9 cellular contexts compared by ENCODE assay signal in the genomic region with DNA sequence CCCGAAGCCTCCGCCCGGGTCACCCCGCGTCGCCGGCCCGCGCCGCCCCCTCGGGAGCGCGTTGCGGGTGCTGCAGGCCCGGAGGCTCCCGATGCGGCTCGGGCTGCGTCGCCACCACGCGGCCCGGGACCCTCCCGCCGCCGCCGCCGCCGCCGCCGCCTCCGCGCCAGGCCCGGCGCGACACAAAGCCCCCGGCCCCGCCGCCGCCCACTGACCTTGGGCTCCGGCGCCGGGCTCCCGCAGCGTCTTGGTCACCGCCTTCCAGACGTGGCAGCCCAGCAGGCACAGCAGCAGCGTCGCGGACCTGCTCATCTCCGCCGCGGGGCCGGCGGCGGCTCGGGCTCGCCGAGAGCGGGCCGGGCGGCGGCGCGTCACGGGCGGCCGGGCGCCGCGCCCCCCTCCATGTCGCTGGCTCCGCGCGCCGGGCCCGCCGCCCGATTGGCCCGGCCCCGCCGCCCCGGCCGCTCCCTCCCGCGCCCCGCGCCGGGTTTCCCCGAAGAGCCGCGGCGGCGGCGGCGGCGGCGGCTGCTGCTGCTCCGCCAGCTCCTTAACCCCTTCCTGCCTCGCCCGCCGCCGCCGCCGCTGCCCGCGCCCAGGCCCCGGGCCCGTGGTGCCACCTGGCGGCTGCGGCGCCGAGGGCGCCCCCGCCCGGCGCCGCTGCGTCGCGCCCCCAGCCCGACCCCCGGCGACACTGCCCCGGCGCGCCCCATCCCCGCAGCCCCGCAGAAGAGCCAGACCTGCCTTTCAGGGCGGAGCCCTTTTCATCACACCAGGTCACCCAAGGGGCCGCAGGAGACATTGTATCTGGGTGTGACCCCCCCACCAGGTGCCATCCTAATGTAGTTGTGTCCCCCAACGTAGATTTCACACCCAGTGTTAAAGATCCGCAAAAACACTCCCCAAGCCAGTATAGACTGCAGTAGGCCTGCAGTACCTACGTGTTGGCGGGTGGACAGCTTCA. TPM values are rescaled to one million over a fixed set of nuclear protein-coding genes. Genes with fewer than 3 reads are reported as not detected.
DNase-seq lines count a peak whose midpoint lies in the region; ATAC-seq, FAIRE-seq and TF ChIP-seq lines count a peak whose summit lies in the region.
"Had no signal": no experiment of that assay in that cellular context is flagged by ENCODE, and none has a peak within 500 bp of the region (broad histone marks: within the 10 kb centered on the region; RNA-seq: fewer than 3 reads in every experiment).

Gene FAM171A1 (minus strand): TSS at position 549 of the 961 bp plus-strand sequence. CDS start 237 bp downstream, at position 312.

- H2BK15ac ChIP-seq in H1 (ENCODE audit: low read length) = no peak within 1 kb of the TSS

- TF ChIP-seq RAD21 in H1 (IDR thresholded peaks at IDR 0.05 in 1 of 2, conservative IDR thresholded peaks at IDR 0.05 in 1 of 2; ENCODE audit: low read depth in 2 of 2, low read length in 2 of 2) = peak; percentile 19 to 62; a peak in 3 of 4 replicates

- peak; percentile 70 for DNase-seq in COLO668 (lab: John Stamatoyannopoulos, UW; ENCODE audit: unreplicated experiment)
- peak; percentile 83 for DNase-seq in NCI-H146 (lab: John Stamatoyannopoulos, UW)
- DNase-seq in activated CD8-positive, alpha-beta memory T cell treated with anti-CD3 and anti-CD28 coated beads, Interleukin-2, amount 50 U/mL, for 4 hours = peak; percentile 62
- peak in 1 of 2 experiments; percentile 80 for DNase-seq in H1 (ENCODE audit: low read depth in 1 of 2, low spot score in 2 of 2)
- DNase-seq in mesenteric fat pad (ENCODE audit: low spot score) = peak; percentile 88
- peak; percentile 21 for DNase-seq in stimulated activated CD8-positive, alpha-beta memory T cell treated with anti-CD3 and anti-CD28 coated beads, Interleukin-15, amount 100 ng/mL, for 1 hour (ENCODE audit: low read depth)

- CTCF ChIA-PET in H1 (lab: Charles Lee; ENCODE audit: partially characterized antibody) = interaction anchor here (0.6 kb wide), 1 partner anchor 224 kb away, joined by 3 read pairs; no protein-coding TSS in a partner anchor

- H3K4me3 ChIP-seq in H1 (ENCODE audit: extremely low read depth in 1 of 4, insufficient read depth in 2 of 4, low read depth in 3 of 4, low read length in 4 of 4) = peak within 1 kb of the TSS; percentile 41 to 87 (median 67)

- H3K79me1 ChIP-seq in H1 (ENCODE audit: low read depth, low read length) = no peaks in the 10 kb centered on the region

- H2BK20ac ChIP-seq in H1 (ENCODE audit: low read length) = no peak within 1 kb of the TSS

- H3K56ac ChIP-seq in H1 (replicated peaks; ENCODE audit: insufficient read length, low read depth, low read length) = no peak within 1 kb of the TSS

- no peak for FAIRE-seq in H1 (lab: Jason Lieb, UNC)
- FAIRE-seq: TTC549 had no signal

- H3K18ac ChIP-seq in H1 (ENCODE audit: extremely low read depth, low read length) = peak within 1 kb of the TSS; percentile 27; the same call in 1 of the 2 replicates

- no peak within 1 kb of the TSS for H4K5ac ChIP-seq in H1 (ENCODE audit: insufficient read length, low read depth, low read length)

- no peak within 1 kb of the TSS for H2BK120ac ChIP-seq in H1 (replicated peaks; ENCODE audit: low read depth, low read length)

- H3K14ac ChIP-seq in H1 (ENCODE audit: insufficient read length) = no peak within 1 kb of the TSS

- POLR2A ChIA-PET in H1 (lab: Charles Lee; ENCODE audit: partially characterized antibody) = interaction anchor here (1.0 kb wide), 1 partner anchor 12 kb away, joined by 3 read pairs; no protein-coding TSS in a partner anchor

- no peak within 1 kb of the TSS for H2BK5ac ChIP-seq in H1 (ENCODE audit: low read depth, low read length)

- no peaks in the 10 kb centered on the region for H3K36me3 ChIP-seq in H1 (ENCODE audit: control insufficient read depth in 2 of 4, insufficient read depth in 4 of 4, low read length in 3 of 4)

- WGBS in H1 (ENCODE audit: extremely low coverage in 1 of 2, insufficient coverage in 1 of 2, insufficient read length in 1 of 2, insufficient replicate concordance in 2 of 2, low coverage in 1 of 2, low lambda C conversion rate in 2 of 2, missing lambda C conversion rate in 1 of 2), 2 experiments = 20% methylated on average over 14 of the region's 135 CpGs; no CpG with 5 or more reads in 1 of the 2 experiments

- H3K4me1 ChIP-seq in H1 (replicated peaks in 1 of 4; ENCODE audit: control insufficient read depth in 3 of 4, insufficient read depth in 4 of 4, low read length in 3 of 4) = peaks cover 0 to 11% (median 6%) of the 10 kb centered on the region in 4 experiments; a peak in 6 of 7 replicates

- no peak within 1 kb of the TSS for H2AK5ac ChIP-seq in H1 (ENCODE audit: low read depth, low read length)

- H3K9ac ChIP-seq in H1 (replicated peaks in 1 of 4; ENCODE audit: extremely low read depth in 1 of 4, low read depth in 3 of 4, low read length in 3 of 4) = peak within 1 kb of the TSS; percentile 12 to 93 (median 58); a peak in 5 of 7 replicates

- peak within 1 kb of the TSS; percentile 30; the same call in 1 of the 2 replicates for H2AFZ ChIP-seq in H1 (ENCODE audit: low read length)

- H3K23me2 ChIP-seq in H1 (ENCODE audit: low read depth, low read length) = peaks cover 2% of the 10 kb centered on the region; the same call in 1 of the 2 replicates

- H3K9me3 ChIP-seq in H1 (ENCODE audit: insufficient read depth in 2 of 2, low read depth in 1 of 2, low read length in 1 of 2) = no peaks in the 10 kb centered on the region

- peak; percentile 56 for ATAC-seq in GM21723 (IDR thresholded peaks at IDR 0.05; ENCODE audit: unreplicated experiment)
- ATAC-seq in GM19467 (IDR thresholded peaks at IDR 0.05; ENCODE audit: unreplicated experiment) = no peak

- no peak for TF ChIP-seq EP300 in H1 (IDR thresholded peaks at IDR 0.05; ENCODE audit: borderline replicate concordance in 1 of 2, low read depth in 2 of 2, low read length in 2 of 2)

- no peak for TF ChIP-seq POLR2A in H1 (IDR thresholded peaks at IDR 0.05; ENCODE audit: control extremely low read depth in 1 of 2, low read depth in 2 of 2, low read length in 2 of 2)

- peak within 1 kb of the TSS; percentile 71 to 97 for H3K4me2 ChIP-seq in H1 (ENCODE audit: insufficient read depth in 1 of 2, low read depth in 2 of 2, low read length in 2 of 2)

- H2BK12ac ChIP-seq in H1 (ENCODE audit: low read depth, low read length) = no peak within 1 kb of the TSS

- H3K4ac ChIP-seq in H1 (replicated peaks; ENCODE audit: insufficient read length, low read depth, low read length) = no peak within 1 kb of the TSS

- no peak within 1 kb of the TSS for H4K91ac ChIP-seq in H1 (replicated peaks; ENCODE audit: insufficient read length, low read length)

- 0 out of 7 replicates have a peak, but pooled peaks cover 0 to 3% (median under 1%) of the 10 kb centered on the region in 4 experiments for H3K27me3 ChIP-seq in H1 (replicated peaks in 1 of 4; ENCODE audit: control insufficient read depth in 3 of 4, extremely low read depth in 1 of 4, insufficient read depth in 3 of 4, low read length in 3 of 4)

- H3K27ac ChIP-seq in H1 (ENCODE audit: low read depth, low read length) = no peak within 1 kb of the TSS; the same call in 1 of the 2 replicates

- H3K23ac ChIP-seq in H1 (ENCODE audit: insufficient read length) = no peak within 1 kb of the TSS

- TF ChIP-seq CTCF in H1 (IDR thresholded peaks at IDR 0.05; ENCODE audit: control extremely low read depth in 1 of 3, insufficient read depth in 1 of 3, low read depth in 1 of 3, low read length in 3 of 3) = peak; percentile 20 to 71 (median 68)

- H3K79me2 ChIP-seq in H1 (ENCODE audit: control insufficient read depth in 1 of 2, insufficient read depth in 2 of 2, low read length in 2 of 2) = peaks cover 0 to 29% of the 10 kb centered on the region in 2 experiments; a peak in 2 of 4 replicates

- H4K8ac ChIP-seq in H1 (ENCODE audit: extremely low read depth, insufficient read depth, low read length) = peak within 1 kb of the TSS; percentile 92; the same call in 1 of the 2 replicates

- H4K20me1 ChIP-seq in H1 (replicated peaks in 1 of 2; ENCODE audit: control insufficient read depth in 1 of 2, insufficient read depth in 2 of 2, low read length in 2 of 2) = no peaks in the 10 kb centered on the region

TF ChIP-seq in H1, 55 proteins besides CTCF, POLR2A, EP300 and RAD21 (continues in another document):
- TF ChIP-seq CHD1 (IDR thresholded peaks at IDR 0.05; ENCODE audit: low read depth, low read length) (no peak), POLR2AphosphoS5 (IDR thresholded peaks at IDR 0.05; ENCODE audit: low read depth, low read length) (no peak), RNF2 (IDR thresholded peaks at IDR 0.05; ENCODE audit: borderline replicate concordance, low read depth, low read length, missing control alignments, poor library complexity, severe bottlenecking) (no peak), HDAC6 (IDR thresholded peaks at IDR 0.05; ENCODE audit: low read depth, low read length) (no peak)
- TF ChIP-seq, protein P1, sequence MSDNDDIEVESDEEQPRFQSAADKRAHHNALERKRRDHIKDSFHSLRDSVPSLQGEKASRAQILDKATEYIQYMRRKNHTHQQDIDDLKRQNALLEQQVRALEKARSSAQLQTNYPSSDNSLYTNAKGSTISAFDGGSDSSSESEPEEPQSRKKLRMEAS (IDR thresholded peaks at IDR 0.05) = peak; percentile 36

RNA-seq across cellular contexts. Expression of gene FAM171A1, which starts in this region (rescaled TPM):
- 40.3 and 42.1 TPM in 2 replicates for total RNA-seq in H1 (2021; fragmentation: NEBNext Ultra II Directional; extraction: Animal tissue kit (Norgen Biotek cat#: 25700))
- polyA plus RNA-seq in H1 (2011; rRNA removed) = 26.6 and 28.0 TPM in 2 replicates
- polyA plus RNA-seq in H1 (2011; cell fraction: cytosol; rRNA removed) = 25.2 TPM
- polyA plus RNA-seq in H1 (2011; cell fraction: nucleus; rRNA removed) = 26.1 TPM
- polyA plus RNA-seq in H1 (2012, experiment 1 of 2) = 28.1 to 33.1 TPM (median 32.9 TPM) in 4 replicates
- 16.3 TPM for polyA plus RNA-seq in H1 (2012, experiment 2 of 2)
- polyA plus RNA-seq in H1 (2013, experiment 1 of 2) = 35.1 TPM
- 38.9 TPM for polyA plus RNA-seq in H1 (2013, experiment 2 of 2)
- 18.9 and 23.3 TPM in 2 replicates for polyA minus RNA-seq in H1 (2011; rRNA and poly(A)+ RNA removed)
- 15.6 TPM for polyA minus RNA-seq in H1 (2011; cell fraction: cytosol; rRNA and poly(A)+ RNA removed)
- polyA minus RNA-seq in H1 (2011; cell fraction: nucleus; rRNA and poly(A)+ RNA removed) = 12.9 TPM
- 36.2 TPM for total RNA-seq in mesenteric fat pad
